1 cellular context compared by ENCODE assay signal in the genomic region with DNA sequence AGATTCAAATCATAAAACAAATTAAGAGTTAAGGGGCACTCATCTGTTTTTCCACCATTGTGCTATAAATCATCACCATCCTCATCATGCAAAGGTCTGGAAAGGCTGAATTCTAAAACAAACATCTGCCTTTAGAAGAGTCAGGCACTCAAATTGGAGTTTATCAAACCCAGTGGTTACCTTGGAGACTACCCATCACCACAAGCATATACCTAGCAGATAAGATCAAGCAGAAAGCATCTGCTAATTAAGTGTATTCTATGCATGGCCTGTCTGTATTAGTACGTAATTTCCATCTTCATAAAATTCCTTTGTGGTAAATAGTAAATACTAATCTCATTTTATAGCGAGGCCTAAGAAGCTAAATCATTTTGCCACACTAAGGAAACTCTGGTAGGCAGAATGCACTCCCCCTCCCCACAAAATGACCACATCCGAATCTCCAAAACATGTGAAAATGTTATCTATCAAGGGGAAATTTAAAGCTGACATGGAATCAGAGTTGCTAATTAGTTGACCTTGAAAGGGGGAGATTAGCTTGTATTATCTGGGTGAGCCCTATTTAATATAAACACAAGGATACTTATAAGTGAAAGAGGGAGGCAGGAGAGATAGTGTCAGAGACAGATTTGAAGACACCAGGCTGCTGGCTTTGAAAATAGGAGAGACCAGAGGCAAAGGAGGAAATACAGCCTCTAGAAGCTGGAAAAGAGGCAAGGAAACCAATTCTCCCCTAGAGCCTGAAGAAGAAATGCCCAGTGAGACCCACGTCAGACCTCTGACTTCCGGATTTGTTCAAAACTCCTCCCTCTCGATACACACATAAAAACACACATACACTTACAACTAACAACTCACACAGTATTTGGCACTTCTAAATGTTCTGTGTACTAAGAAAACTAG.
TF ChIP-seq lines count a peak whose summit lies in the region.

No MANE protein-coding gene starts in this region.

TF ChIP-seq in endothelial cell of umbilical vein, 7 proteins besides CTCF, POLR2A, EP300 and RAD21 (continued from another document):
- TF ChIP-seq JUN (IDR thresholded peaks at IDR 0.05; ENCODE audit: borderline replicate concordance, insufficient read depth, insufficient read length, low read depth) (no peak), GATA2 (IDR thresholded peaks at IDR 0.05; ENCODE audit: insufficient read depth, insufficient read length, low read depth, low read length) (no peak), EZH2 (IDR thresholded peaks at IDR 0.05; ENCODE audit: borderline replicate concordance, low read depth, low read length, severe bottlenecking) (no peak), POLR2AphosphoS5 (IDR thresholded peaks at IDR 0.05; ENCODE audit: insufficient read depth, low read depth, low read length) (no peak)
- TF ChIP-seq, protein P1, sequence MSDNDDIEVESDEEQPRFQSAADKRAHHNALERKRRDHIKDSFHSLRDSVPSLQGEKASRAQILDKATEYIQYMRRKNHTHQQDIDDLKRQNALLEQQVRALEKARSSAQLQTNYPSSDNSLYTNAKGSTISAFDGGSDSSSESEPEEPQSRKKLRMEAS (IDR thresholded peaks at IDR 0.05; ENCODE audit: insufficient read depth, insufficient read length), result no peak
